24 cellular contexts compared by ENCODE assay signal in genomic region chr2:7281802-7282201, GRCh38.
DNase-seq lines count a peak whose midpoint lies in the region; ATAC-seq, FAIRE-seq and TF ChIP-seq lines count a peak whose summit lies in the region.
"Had no signal": no experiment of that assay in that cellular context is flagged by ENCODE, and none has a peak within 500 bp of the region (broad histone marks: within the 10 kb centered on the region; RNA-seq: fewer than 3 reads in every experiment).

No MANE protein-coding gene starts in this region.

- H3K27ac ChIP-seq in GM12878 (ENCODE audit: control insufficient read depth, insufficient read depth), result peak overlapping the region; percentile 41
- H3K27ac ChIP-seq: HL-60, SJCRH30 had no signal

- no peaks in the 10 kb centered on the region for H3K79me2 ChIP-seq in GM12878 (ENCODE audit: control insufficient read depth, insufficient read depth, low read length)

- no peak for TF ChIP-seq POLR2A in GM12878 (IDR thresholded peaks at IDR 0.05; ENCODE audit: low read depth, low read length)

- DNase-seq in GM12878 (ENCODE audit: low read depth, low spot score) (no peak), NCI-H446 treated with DMSO at 0.1 percent for 48 hours (lab: John Stamatoyannopoulos, UW) (no peak), NCI-H510A treated with DMSO at 0.1 percent for 48 hours (lab: John Stamatoyannopoulos, UW) (no peak)
- DNase-seq in activated T-cell treated with anti-CD3 and anti-CD28 coated beads, Interleukin-2, amount 50 U/mL, for 1 hour, result no peak
- DNase-seq: CD4-positive, CD25-positive, alpha-beta regulatory T cell; DMS79; HCEC 1CT; MG63; NCI-H1092; NCI-H1436; NCI-H1930; NCI-H226; NCI-H526; OCI-M1; T-cell had no signal

- RAD21 ChIA-PET in GM12878 (lab: Charles Lee; ENCODE audit: unreplicated experiment), result no interaction called here

- peak overlapping the region; percentile 52 for H3K4me2 ChIP-seq in GM12878 (ENCODE audit: control insufficient read depth, insufficient read depth)
- H3K4me2 ChIP-seq: GM23338 had no signal

- CTCF ChIA-PET in GM12878 (lab: Yijun Ruan, JAX), result no interaction called here

- SMC1A ChIA-PET in GM12878 (lab: Charles Lee; ENCODE audit: uncharacterized antibody, unreplicated experiment), result interaction anchor here (0.7 kb wide), 1 partner anchor 292 kb away, joined by 3 read pairs; no protein-coding TSS in a partner anchor

- H3K27me3 ChIP-seq in GM12878 (replicated peaks in 1 of 2; ENCODE audit: control insufficient read depth in 2 of 2, insufficient read depth in 2 of 2, low read length in 1 of 2), result no peaks in the 10 kb centered on the region
- H3K27me3 ChIP-seq: MG63, SJCRH30 had no signal

- no TSS peak for BruUV-seq in GM12878 (replicated peaks; lab: Mats Ljungman, UMichigan)

- peak overlapping the region; percentile 46 for H2AFZ ChIP-seq in GM12878 (ENCODE audit: control insufficient read depth, low read depth, low read length)
- H2AFZ ChIP-seq: GM23338 had no signal

- H3K9me3 ChIP-seq in GM12878 (replicated peaks; ENCODE audit: control insufficient read depth, insufficient read depth, low read length), result no peaks in the 10 kb centered on the region
- H3K9me3 ChIP-seq: MG63, SJCRH30 had no signal

- FAIRE-seq in GM12878 (lab: Jason Lieb, UNC), result no peak
- FAIRE-seq: HepG2, K562, RCC 7860 had no signal

- H3K4me3 ChIP-seq in GM12878, result no peak overlapping the region; the same call in 1 of the 2 replicates
- H3K4me3 ChIP-seq: GM23338, K562, MG63, SJCRH30 had no signal

- peaks cover 20% of the 10 kb centered on the region for H3K4me1 ChIP-seq in GM12878 (ENCODE audit: control insufficient read depth, insufficient read depth, low read length)
- H3K4me1 ChIP-seq: SJCRH30 had no signal

- no peak for TF ChIP-seq RAD21 in GM12878 (IDR thresholded peaks at IDR 0.05; ENCODE audit: insufficient read depth, low read depth, low read length)

- no peak for TF ChIP-seq CTCF in GM12878 (IDR thresholded peaks at IDR 0.05 in 2 of 3, conservative IDR thresholded peaks at IDR 0.05 in 1 of 3; ENCODE audit: control insufficient read depth in 2 of 3, extremely low read depth in 1 of 3, insufficient read depth in 1 of 3, low read depth in 3 of 3, low read length in 3 of 3)

- in situ Hi-C loops in GM12878 (cut with MboI), result no loop called here

- POLR2A ChIA-PET in GM12878 (lab: Charles Lee), result no interaction called here

- intact Hi-C loops in GM12878 (cut with micrococcal nuclease; ENCODE audit: unreplicated experiment), result no loop called here

- no peaks in the 10 kb centered on the region for H4K20me1 ChIP-seq in GM12878 (ENCODE audit: control insufficient read depth, insufficient read depth)

- no peak for TF ChIP-seq EP300 in GM12878 (IDR thresholded peaks at IDR 0.05; ENCODE audit: borderline replicate concordance in 1 of 2, control insufficient read depth in 1 of 2, low read depth in 2 of 2, low read length in 2 of 2)

- H3K36me3 ChIP-seq in GM12878 (ENCODE audit: control insufficient read depth in 2 of 2, insufficient read depth in 2 of 2, low read length in 1 of 2), result no peaks in the 10 kb centered on the region
- H3K36me3 ChIP-seq: MG63, SJCRH30 had no signal

- WGBS in GM12878 (ENCODE audit: insufficient coverage, insufficient replicate concordance, low lambda C conversion rate, missing lambda C conversion rate), result 0% methylated on average over 1 of the region's 1 CpG

- peak; percentile 30 for ATAC-seq in GM19351 (IDR thresholded peaks at IDR 0.05; ENCODE audit: unreplicated experiment)
- ATAC-seq in GM21723 (IDR thresholded peaks at IDR 0.05; ENCODE audit: unreplicated experiment), result peak; percentile 47
- ATAC-seq in GM12878, result peak; percentile 58
- ATAC-seq in HG03280 (IDR thresholded peaks at IDR 0.05; ENCODE audit: unreplicated experiment), result no peak
- ATAC-seq: GM23338, HepG2, K562, T-cell had no signal

- H3K9ac ChIP-seq in GM12878 (ENCODE audit: control insufficient read depth, insufficient read depth, low read length), result peak overlapping the region; percentile 35; the same call in 1 of the 2 replicates

TF ChIP-seq in GM12878, 131 proteins besides CTCF, POLR2A, EP300 and RAD21:
- TF ChIP-seq, protein P1, sequence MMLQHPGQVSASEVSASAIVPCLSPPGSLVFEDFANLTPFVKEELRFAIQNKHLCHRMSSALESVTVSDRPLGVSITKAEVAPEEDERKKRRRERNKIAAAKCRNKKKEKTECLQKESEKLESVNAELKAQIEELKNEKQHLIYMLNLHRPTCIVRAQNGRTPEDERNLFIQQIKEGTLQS (IDR thresholded peaks at IDR 0.05; ENCODE audit: borderline replicate concordance, extremely low read depth, low read depth, low read length), result no peak
- no peak for TF ChIP-seq ZBTB4 (CRISPR knock-in tag; IDR thresholded peaks at IDR 0.05)
- TF ChIP-seq POLR2AphosphoS2 (IDR thresholded peaks at IDR 0.05; ENCODE audit: low read depth, low read length), result no peak
- no peak for TF ChIP-seq CHD1 (IDR thresholded peaks at IDR 0.05; ENCODE audit: low read depth, low read length)
